Comparison of ENCODE assay signal across 9 cellular contexts in genomic region chr9:69877852-69878507, GRCh38. TPM values are rescaled to one million over a fixed set of nuclear protein-coding genes. Genes with fewer than 3 reads are reported as not detected.
A peak's percentile ranks its signal among the peaks of the same experiment; 100 is the strongest.
DNase-seq lines count a peak whose midpoint lies in the region; ATAC-seq, FAIRE-seq and TF ChIP-seq lines count a peak whose summit lies in the region.
"Had no signal": no experiment of that assay in that cellular context is flagged by ENCODE, and none has a peak within 500 bp of the region (broad histone marks: within the 10 kb centered on the region; RNA-seq: fewer than 3 reads in every experiment).

No MANE protein-coding gene starts in this region.

- POLR2A ChIA-PET in GM10248 (lab: Yijun Ruan, JAX) = no interaction called here

- intact Hi-C loops in Right ventricle myocardium superior (cut with DNase I) = loop anchor here (5.0 to 10.0 kb wide), 2 partner anchors 333 to 456 kb away; no protein-coding TSS in a partner anchor

- no peaks in the 10 kb centered on the region for H3K27me3 ChIP-seq in small intestine (ENCODE audit: control insufficient read depth in 2 of 2, insufficient read depth in 2 of 2, low read length in 2 of 2)

- H3K27ac ChIP-seq in small intestine (ENCODE audit: low read depth in 1 of 2, low read length in 1 of 2) = no peak overlapping the region

- TF ChIP-seq RAD21 in Ishikawa (IDR thresholded peaks at IDR 0.05; ENCODE audit: low read depth) = peak; percentile 87

- no peak for TF ChIP-seq EP300 in Ishikawa (IDR thresholded peaks at IDR 0.05; ENCODE audit: borderline replicate concordance)

- no peak overlapping the region for H3K4me3 ChIP-seq in small intestine (ENCODE audit: low read depth in 1 of 2, low read length in 2 of 2)

- CTCF ChIA-PET in GM10248 (lab: Yijun Ruan, JAX) = interaction anchor here (0.7 to 1.4 kb wide), 3 partner anchors 48 to 456 kb away, joined by 3 to 6 read pairs (median 3); no protein-coding TSS in a partner anchor

- H3K9me3 ChIP-seq in small intestine (ENCODE audit: control insufficient read depth, low read depth) = no peaks in the 10 kb centered on the region

- DNase-seq in GM10248 (ENCODE audit: extremely low spot score) (peak; percentile 9), SW480 (ENCODE audit: low spot score) (peak; percentile 47), Right ventricle myocardium superior (no peak), small intestine (peak; percentile 40), activated gamma-delta T cell treated with Interleukin-2 at 50 U/mL for 16 hours (no peak)
- DNase-seq: activated B cell treated with CpG ODN at 0.5 μM for 24 hours had no signal

- WGBS in small intestine, 3 donors = 44 to 47% (median 44%) methylated on average over 5 of the region's 5 CpGs

- FAIRE-seq in small intestine (lab: Jason Lieb, UNC) = peak; percentile 41

- no peaks in the 10 kb centered on the region for H3K4me1 ChIP-seq in small intestine (ENCODE audit: control insufficient read depth in 2 of 2, insufficient read depth in 1 of 2, low read depth in 1 of 2, low read length in 1 of 2)

- ATAC-seq in Right ventricle myocardium superior (ENCODE audit: poor library complexity) (peak; percentile 82), HG03469 (IDR thresholded peaks at IDR 0.05; ENCODE audit: unreplicated experiment) (no peak)

- H3K36me3 ChIP-seq in small intestine (ENCODE audit: control insufficient read depth in 2 of 2, insufficient read depth in 2 of 2, low read length in 2 of 2) = no peaks in the 10 kb centered on the region

- TF ChIP-seq CTCF in GM10248 (IDR thresholded peaks at IDR 0.05; ENCODE audit: control extremely low read depth, extremely low read depth, low read depth, missing control alignments) = peak; percentile 58

TF ChIP-seq in Ishikawa, 13 proteins besides CTCF, POLR2A, EP300 and RAD21:
- TF ChIP-seq CEBPB (IDR thresholded peaks at IDR 0.05) (no peak), NFIC (IDR thresholded peaks at IDR 0.05) (no peak), ZBTB7A (IDR thresholded peaks at IDR 0.05; ENCODE audit: low read depth) (no peak), MAX (IDR thresholded peaks at IDR 0.05) (no peak), TAF1 (IDR thresholded peaks at IDR 0.05; ENCODE audit: low read depth) (no peak), YY1 (IDR thresholded peaks at IDR 0.05; ENCODE audit: low read depth) (no peak), TEAD4 (IDR thresholded peaks at IDR 0.05) (no peak), TCF12 (IDR thresholded peaks at IDR 0.05; ENCODE audit: low read depth) (no peak), FOXM1 (IDR thresholded peaks at IDR 0.05; ENCODE audit: borderline replicate concordance, low read depth) (no peak), EGR1 (IDR thresholded peaks at IDR 0.05) (no peak), CREB1 (IDR thresholded peaks at IDR 0.05; ENCODE audit: low read depth) (no peak)
- TF ChIP-seq, protein P1, sequence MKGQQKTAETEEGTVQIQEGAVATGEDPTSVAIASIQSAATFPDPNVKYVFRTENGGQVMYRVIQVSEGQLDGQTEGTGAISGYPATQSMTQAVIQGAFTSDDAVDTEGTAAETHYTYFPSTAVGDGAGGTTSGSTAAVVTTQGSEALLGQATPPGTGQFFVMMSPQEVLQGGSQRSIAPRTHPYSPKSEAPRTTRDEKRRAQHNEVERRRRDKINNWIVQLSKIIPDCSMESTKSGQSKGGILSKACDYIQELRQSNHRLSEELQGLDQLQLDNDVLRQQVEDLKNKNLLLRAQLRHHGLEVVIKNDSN (IDR thresholded peaks at IDR 0.05) = no peak
- TF ChIP-seq, protein P2, sequence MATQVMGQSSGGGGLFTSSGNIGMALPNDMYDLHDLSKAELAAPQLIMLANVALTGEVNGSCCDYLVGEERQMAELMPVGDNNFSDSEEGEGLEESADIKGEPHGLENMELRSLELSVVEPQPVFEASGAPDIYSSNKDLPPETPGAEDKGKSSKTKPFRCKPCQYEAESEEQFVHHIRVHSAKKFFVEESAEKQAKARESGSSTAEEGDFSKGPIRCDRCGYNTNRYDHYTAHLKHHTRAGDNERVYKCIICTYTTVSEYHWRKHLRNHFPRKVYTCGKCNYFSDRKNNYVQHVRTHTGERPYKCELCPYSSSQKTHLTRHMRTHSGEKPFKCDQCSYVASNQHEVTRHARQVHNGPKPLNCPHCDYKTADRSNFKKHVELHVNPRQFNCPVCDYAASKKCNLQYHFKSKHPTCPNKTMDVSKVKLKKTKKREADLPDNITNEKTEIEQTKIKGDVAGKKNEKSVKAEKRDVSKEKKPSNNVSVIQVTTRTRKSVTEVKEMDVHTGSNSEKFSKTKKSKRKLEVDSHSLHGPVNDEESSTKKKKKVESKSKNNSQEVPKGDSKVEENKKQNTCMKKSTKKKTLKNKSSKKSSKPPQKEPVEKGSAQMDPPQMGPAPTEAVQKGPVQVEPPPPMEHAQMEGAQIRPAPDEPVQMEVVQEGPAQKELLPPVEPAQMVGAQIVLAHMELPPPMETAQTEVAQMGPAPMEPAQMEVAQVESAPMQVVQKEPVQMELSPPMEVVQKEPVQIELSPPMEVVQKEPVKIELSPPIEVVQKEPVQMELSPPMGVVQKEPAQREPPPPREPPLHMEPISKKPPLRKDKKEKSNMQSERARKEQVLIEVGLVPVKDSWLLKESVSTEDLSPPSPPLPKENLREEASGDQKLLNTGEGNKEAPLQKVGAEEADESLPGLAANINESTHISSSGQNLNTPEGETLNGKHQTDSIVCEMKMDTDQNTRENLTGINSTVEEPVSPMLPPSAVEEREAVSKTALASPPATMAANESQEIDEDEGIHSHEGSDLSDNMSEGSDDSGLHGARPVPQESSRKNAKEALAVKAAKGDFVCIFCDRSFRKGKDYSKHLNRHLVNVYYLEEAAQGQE (IDR thresholded peaks at IDR 0.05; ENCODE audit: low read depth) = no peak

RNA-seq across cellular contexts. Expression of gene CFAP95, which starts 57.4 kb away (rescaled TPM):
- total RNA-seq in Right ventricle myocardium superior = not detected
- polyA plus RNA-seq in small intestine = not detected
- total RNA-seq: activated B cell treated with CpG ODN at 0.5 μM for 24 hours, skeletal muscle tissue had no signal

Comparison
In these comparisons a context has a peak if more than half of its experiments do, and no peak if none do; other contexts are left out.
1. DNase-seq: peak in GM10248 (single experiment), SW480 (single experiment) and small intestine (single experiment); none in Right ventricle myocardium superior (single experiment) and activated gamma-delta T cell treated with Interleukin-2 at 50 U/mL for 16 hours (single experiment).